ENCODE assay signal across 8 cellular contexts in the genomic region with DNA sequence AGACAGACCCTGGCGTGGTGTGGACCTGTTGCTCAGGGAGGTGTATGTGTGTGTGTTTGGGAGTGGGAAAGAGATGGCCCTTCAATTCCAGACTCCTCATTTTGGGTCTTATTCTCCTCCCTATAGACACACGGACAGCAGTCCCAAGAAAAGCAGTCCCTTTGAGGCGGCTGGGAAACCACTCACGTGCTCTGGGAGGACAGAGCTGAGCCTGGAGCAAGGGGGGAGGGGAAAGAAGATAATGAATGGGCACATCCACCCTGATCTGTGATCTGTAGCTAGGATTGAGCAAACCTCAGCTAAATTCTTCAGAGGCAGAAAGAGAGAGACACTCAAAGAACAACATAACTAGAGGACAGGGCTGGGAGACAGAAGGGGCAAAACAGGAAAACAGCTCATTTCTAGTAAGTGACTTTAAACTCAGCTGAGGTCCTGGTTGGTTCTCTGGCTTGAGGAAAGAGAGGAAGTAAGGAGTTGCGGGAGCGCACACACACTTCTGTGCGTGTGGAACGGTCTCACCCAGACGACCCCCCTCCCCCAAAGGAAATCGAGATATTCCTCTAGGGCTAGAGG. TPM values are rescaled to one million over a fixed set of nuclear protein-coding genes. Genes with fewer than 3 reads are reported as not detected.
DNase-seq lines count a peak whose midpoint lies in the region; ATAC-seq and TF ChIP-seq lines count a peak whose summit lies in the region.

No MANE protein-coding gene starts in this region.

- H3K4me3 ChIP-seq in DOHH2 (ENCODE audit: low read length) (peak overlapping the region; percentile 93), mesodermal cell (ENCODE audit: extremely low read depth, insufficient read depth, low read length, poor library complexity, severe bottlenecking) (peak overlapping the region; percentile 100)

- H3K9me3 ChIP-seq in DOHH2 (ENCODE audit: control insufficient read depth, insufficient read depth, low read length), result no peaks in the 10 kb centered on the region
- H3K9me3 ChIP-seq in mesodermal cell (ENCODE audit: control insufficient read depth, low read length), result no peaks in the 10 kb centered on the region

- DNase-seq in MV-4-11 (lab: John Stamatoyannopoulos, UW), result peak; percentile 65
- DNase-seq in caudate nucleus (lab: John Stamatoyannopoulos, UW), result no peak
- DNase-seq in cerebellar nuclear complex (lab: John Stamatoyannopoulos, UW), result no peak
- DNase-seq in mucosa of gallbladder (ENCODE audit: low spot score), result no peak
- no peak for DNase-seq in activated CD8-positive, alpha-beta memory T cell treated with anti-CD3 and anti-CD28 coated beads, Interleukin-2, amount 50 U/mL, for 4 hours

- peak overlapping the region; percentile 44 for H3K27ac ChIP-seq in DOHH2 (ENCODE audit: low read depth, low read length)
- H3K27ac ChIP-seq in caudate nucleus (ENCODE audit: low read depth, low read length), result peak overlapping the region; percentile 71
- peak overlapping the region; percentile 74 for H3K27ac ChIP-seq in mesodermal cell (ENCODE audit: low read depth, low read length, severe bottlenecking)

- TF ChIP-seq CTCF in DOHH2 (IDR thresholded peaks at IDR 0.05; ENCODE audit: low read depth, low read length, poor library complexity, severe bottlenecking), result no peak

- peaks cover 55% of the 10 kb centered on the region for H3K79me2 ChIP-seq in DOHH2 (ENCODE audit: control insufficient read depth, low read length)

- H3K36me3 ChIP-seq in DOHH2 (ENCODE audit: control insufficient read depth, low read length) (peaks cover 17% of the 10 kb centered on the region), mesodermal cell (ENCODE audit: control insufficient read depth, insufficient read depth, low read length) (peaks cover 32% of the 10 kb centered on the region)

- no peak for ATAC-seq in HG03196 (IDR thresholded peaks at IDR 0.05; ENCODE audit: unreplicated experiment)

- no peaks in the 10 kb centered on the region for H3K27me3 ChIP-seq in DOHH2 (ENCODE audit: control insufficient read depth, low read length)

- WGBS in mesodermal cell (ENCODE audit: insufficient coverage in 2 of 2), 2 experiments, result 8 to 19% methylated on average over 2 to 4 of the region's 10 CpGs

- H3K4me2 ChIP-seq in DOHH2 (ENCODE audit: low read length), result peak overlapping the region; percentile 80

- peaks cover 15% of the 10 kb centered on the region for H4K20me1 ChIP-seq in DOHH2 (ENCODE audit: control insufficient read depth, insufficient read depth, low read depth, low read length)

- no peaks in the 10 kb centered on the region for H3F3A ChIP-seq in DOHH2 (ENCODE audit: control insufficient read depth, insufficient read depth)

- no peaks in the 10 kb centered on the region for H3K9me2 ChIP-seq in DOHH2 (replicated peaks; ENCODE audit: control insufficient read depth, low read length)

- H3K4me1 ChIP-seq in DOHH2 (ENCODE audit: control insufficient read depth, low read length) (peaks cover 17% of the 10 kb centered on the region), mesodermal cell (ENCODE audit: control insufficient read depth, insufficient read depth, low read length, poor library complexity, severe bottlenecking) (peaks cover 7% of the 10 kb centered on the region)

RNA-seq across cellular contexts. Expression of a gene that starts 0.8 kb away (rescaled TPM):
- 137 TPM for polyA plus RNA-seq in mesodermal cell (2013, experiment 1 of 2)
- polyA plus RNA-seq in mesodermal cell (2013, experiment 2 of 2), result 122 TPM
- 150 TPM for total RNA-seq in mucosa of gallbladder

RNA-seq across cellular contexts. Expression of a gene that starts 26.9 kb away (rescaled TPM):
- 0.07 TPM for polyA plus RNA-seq in mesodermal cell (2013, experiment 1 of 2)
- polyA plus RNA-seq in mesodermal cell (2013, experiment 2 of 2), result not detected
- total RNA-seq in mucosa of gallbladder, result 0.06 TPM

RNA-seq across cellular contexts. Expression of a gene that starts 31.2 kb away (rescaled TPM):
- not detected for polyA plus RNA-seq in mesodermal cell (2013, experiment 1 of 2)
- polyA plus RNA-seq in mesodermal cell (2013, experiment 2 of 2), result not detected
- not detected for total RNA-seq in mucosa of gallbladder

RNA-seq across cellular contexts. Expression of a gene that starts 31.4 kb away (rescaled TPM):
- polyA plus RNA-seq in mesodermal cell (2013, experiment 1 of 2), result 0.15 TPM
- polyA plus RNA-seq in mesodermal cell (2013, experiment 2 of 2), result not detected
- 0.29 TPM for total RNA-seq in mucosa of gallbladder

RNA-seq across cellular contexts. Expression of a gene that starts 32.8 kb away (rescaled TPM):
- polyA plus RNA-seq in mesodermal cell (2013, experiment 1 of 2), result 30.2 TPM
- polyA plus RNA-seq in mesodermal cell (2013, experiment 2 of 2), result 23.6 TPM
- 58.4 TPM for total RNA-seq in mucosa of gallbladder
